In genomic region chr2:41434991-41435390, GRCh38 we compare ENCODE assay signal across 36 cellular contexts.
"Had no signal": no experiment of that assay in that cellular context is flagged by ENCODE, and none has a peak within 500 bp of the region (broad histone marks: within the 10 kb centered on the region; RNA-seq: fewer than 3 reads in every experiment).

No MANE protein-coding gene starts in this region.

- H3K27ac ChIP-seq: ascending aorta, cardiac muscle cell, VCaP had no signal

- H3K27me3 ChIP-seq: ascending aorta, cardiac muscle cell had no signal

- H3K36me3 ChIP-seq: ascending aorta, cardiac muscle cell had no signal

- H3K27ac Mint-ChIP-seq: activated B cell treated with CpG ODN at 0.5 μM for 24 hours; activated CD4-positive, alpha-beta memory T cell treated with anti-CD3 and anti-CD28 coated beads for 36 hours; activated CD4-positive, alpha-beta T cell treated with anti-CD3 and anti-CD28 coated beads, Interleukin-2, amount 10 ng/mL, durations not matched to agents 24 days and 14 days; activated CD8-positive, alpha-beta T cell treated with anti-CD3 and anti-CD28 coated beads for 36 hours; activated naive CD4-positive, alpha-beta T cell treated with anti-CD3 and anti-CD28 coated beads, Interleukin-2, amount 10 ng/mL, durations not matched to agents 7 days and 5 days; activated naive CD4-positive, alpha-beta T cell treated with anti-CD3 and anti-CD28 coated beads, Interleukin-2, amount 50 U/mL, for 24 hours; activated naive CD8-positive, alpha-beta T cell; activated naive CD8-positive, alpha-beta T cell treated with anti-CD3 and anti-CD28 coated beads, Interleukin-2, amount 10 ng/mL, durations not matched to agents 7 days and 5 days; activated naive CD8-positive, alpha-beta T cell treated with anti-CD3 and anti-CD28 coated beads, Interleukin-2, amount 50 U/mL, for 24 hours; activated T-cell treated with anti-CD3 and anti-CD28 coated beads, Interleukin-2, amount 50 U/mL, for 72 hours; activated T-helper 1 cell treated with anti-CD3 and anti-CD28 coated beads, Interleukin-12 subunit alpha, Interleukin-12 subunit beta, Interleukin-2, Interleukin-4 antibody, amounts not matched to agents 30 ng/mL and 10 ng/mL and 1 ng/mL, durations not matched to agents 14 hours and 24 hours and 36 hours; activated T-helper 17 cell treated with anti-CD3 and anti-CD28 coated beads, Interleukin-2, amount 50 U/mL, for 72 hours; brain; T-helper 1 cell treated with Interleukin-12 subunit alpha and Interleukin-12 subunit beta and Interleukin-4 antibody, amounts not matched to agents 30 μg/mL and 1 μg/mL, for 36 hours; T-helper 2 cell treated with Interferon-gamma antibody and Interleukin-4, amounts not matched to agents 5 μg/mL and 100 μg/mL, for 36 hours had no signal

- H3K27me3 Mint-ChIP-seq: activated B cell treated with CpG ODN at 0.5 μM for 24 hours; activated CD4-positive, alpha-beta memory T cell treated with anti-CD3 and anti-CD28 coated beads for 36 hours; activated CD4-positive, alpha-beta T cell treated with anti-CD3 and anti-CD28 coated beads, Interleukin-2, amount 10 ng/mL, durations not matched to agents 24 days and 14 days; activated CD8-positive, alpha-beta T cell treated with anti-CD3 and anti-CD28 coated beads for 36 hours; activated naive CD4-positive, alpha-beta T cell treated with anti-CD3 and anti-CD28 coated beads, Interleukin-2, amount 10 ng/mL, durations not matched to agents 7 days and 5 days; activated naive CD4-positive, alpha-beta T cell treated with anti-CD3 and anti-CD28 coated beads, Interleukin-2, amount 50 U/mL, for 24 hours; activated naive CD8-positive, alpha-beta T cell; activated naive CD8-positive, alpha-beta T cell treated with anti-CD3 and anti-CD28 coated beads, Interleukin-2, amount 10 ng/mL, durations not matched to agents 7 days and 5 days; activated naive CD8-positive, alpha-beta T cell treated with anti-CD3 and anti-CD28 coated beads, Interleukin-2, amount 50 U/mL, for 24 hours; activated T-helper 17 cell treated with anti-CD3 and anti-CD28 coated beads, Interleukin-2, amount 50 U/mL, for 72 hours; brain; central memory CD8-positive, alpha-beta T cell had no signal

- H3K4me3 ChIP-seq: ascending aorta, cardiac muscle cell had no signal

- H3K4me1 ChIP-seq: ascending aorta had no signal

- H3K4me1 Mint-ChIP-seq: activated B cell treated with CpG ODN at 0.5 μM for 24 hours; activated CD4-positive, alpha-beta T cell treated with anti-CD3 and anti-CD28 coated beads, Interleukin-2, amount 10 ng/mL, durations not matched to agents 24 days and 14 days; activated naive CD4-positive, alpha-beta T cell treated with anti-CD3 and anti-CD28 coated beads, Interleukin-2, amount 10 ng/mL, durations not matched to agents 7 days and 5 days; activated naive CD4-positive, alpha-beta T cell treated with anti-CD3 and anti-CD28 coated beads, Interleukin-2, amount 50 U/mL, for 24 hours; activated naive CD8-positive, alpha-beta T cell treated with anti-CD3 and anti-CD28 coated beads, Interleukin-2, amount 10 ng/mL, durations not matched to agents 7 days and 5 days; activated naive CD8-positive, alpha-beta T cell treated with anti-CD3 and anti-CD28 coated beads, Interleukin-2, amount 50 U/mL, for 24 hours; activated T-helper 17 cell treated with anti-CD3 and anti-CD28 coated beads, Interleukin-2, amount 50 U/mL, for 72 hours; central memory CD8-positive, alpha-beta T cell had no signal

- H3K36me3 Mint-ChIP-seq: activated CD4-positive, alpha-beta memory T cell treated with anti-CD3 and anti-CD28 coated beads for 36 hours; activated naive CD4-positive, alpha-beta T cell treated with anti-CD3 and anti-CD28 coated beads, Interleukin-2, amount 10 ng/mL, durations not matched to agents 7 days and 5 days; activated naive CD4-positive, alpha-beta T cell treated with anti-CD3 and anti-CD28 coated beads, Interleukin-2, amount 50 U/mL, for 24 hours; activated naive CD8-positive, alpha-beta T cell; activated naive CD8-positive, alpha-beta T cell treated with anti-CD3 and anti-CD28 coated beads, Interleukin-2, amount 10 ng/mL, durations not matched to agents 7 days and 5 days; brain had no signal

- DNase-seq: activated B cell treated with CpG ODN at 0.5 μM for 24 hours; activated CD4-positive, alpha-beta memory T cell treated with anti-CD3 and anti-CD28 coated beads for 36 hours; activated CD4-positive, alpha-beta T cell treated with anti-CD3 and anti-CD28 coated beads for 4 hours; activated CD4-positive, alpha-beta T cell treated with anti-CD3 and anti-CD28 coated beads, Interleukin-2, amount 10 ng/mL, durations not matched to agents 24 days and 14 days; activated CD4-positive, alpha-beta T cell treated with anti-CD3 and anti-CD28 coated beads, Interleukin-2, amount 50 U/mL, for 1 hour; activated CD4-positive, alpha-beta T cell treated with anti-CD3 and anti-CD28 coated beads, Interleukin-2, amount 50 U/mL, for 4 hours; activated CD4-positive, CD25-positive, alpha-beta regulatory T cell treated with anti-CD3 and anti-CD28 coated beads, Interleukin-2, amount 50 U/mL, for 72 hours; activated CD8-positive, alpha-beta memory T cell treated with anti-CD3 and anti-CD28 coated beads, Interleukin-2, amount 50 U/mL, for 4 hours; activated CD8-positive, alpha-beta T cell treated with anti-CD3 and anti-CD28 coated beads for 36 hours; activated effector memory CD4-positive, alpha-beta T cell treated with Interleukin-2 at 50 U/mL for 16 hours; activated gamma-delta T cell; activated naive CD4-positive, alpha-beta T cell treated with anti-CD3 and anti-CD28 coated beads, Interleukin-2, amount 10 ng/mL, durations not matched to agents 7 days and 5 days; activated naive CD4-positive, alpha-beta T cell treated with Interleukin-2 at 50 U/mL for 16 hours; activated naive CD8-positive, alpha-beta T cell treated with anti-CD3 and anti-CD28 coated beads, Interleukin-2, amount 10 ng/mL, durations not matched to agents 7 days and 5 days; activated naive CD8-positive, alpha-beta T cell treated with anti-CD3 and anti-CD28 coated beads, Interleukin-2, amount 50 U/mL, for 24 hours; activated T-cell treated with anti-CD3 and anti-CD28 coated beads for 4 hours; activated T-cell treated with anti-CD3 and anti-CD28 coated beads, Interleukin-2, amount 50 U/mL, for 1 hour; activated T-cell treated with anti-CD3 and anti-CD28 coated beads, Interleukin-2, amount 50 U/mL, for 4 hours; activated T-cell treated with anti-CD3 and anti-CD28 coated beads, Interleukin-2, amount 50 U/mL, for 72 hours; amygdala; anterior cingulate cortex; caudate nucleus; T-helper 1 cell; T-helper 2 cell; T-helper 9 cell had no signal

- H3K4me3 Mint-ChIP-seq: activated B cell treated with CpG ODN at 0.5 μM for 24 hours; activated CD4-positive, alpha-beta memory T cell treated with anti-CD3 and anti-CD28 coated beads for 36 hours; activated CD4-positive, alpha-beta T cell treated with anti-CD3 and anti-CD28 coated beads, Interleukin-2, amount 10 ng/mL, durations not matched to agents 24 days and 14 days; activated CD8-positive, alpha-beta T cell treated with anti-CD3 and anti-CD28 coated beads for 36 hours; activated naive CD4-positive, alpha-beta T cell treated with anti-CD3 and anti-CD28 coated beads, Interleukin-2, amount 10 ng/mL, durations not matched to agents 7 days and 5 days; activated naive CD4-positive, alpha-beta T cell treated with anti-CD3 and anti-CD28 coated beads, Interleukin-2, amount 50 U/mL, for 24 hours; activated naive CD8-positive, alpha-beta T cell; activated naive CD8-positive, alpha-beta T cell treated with anti-CD3 and anti-CD28 coated beads, Interleukin-2, amount 10 ng/mL, durations not matched to agents 7 days and 5 days; activated naive CD8-positive, alpha-beta T cell treated with anti-CD3 and anti-CD28 coated beads, Interleukin-2, amount 50 U/mL, for 24 hours; activated T-cell treated with anti-CD3 and anti-CD28 coated beads, Interleukin-2, amount 50 U/mL, for 4 hours; activated T-cell treated with anti-CD3 and anti-CD28 coated beads, Interleukin-2, amount 50 U/mL, for 72 hours; activated T-helper 1 cell treated with anti-CD3 and anti-CD28 coated beads, Interleukin-12 subunit alpha, Interleukin-12 subunit beta, Interleukin-2, Interleukin-4 antibody, amounts not matched to agents 30 ng/mL and 10 ng/mL and 1 ng/mL, durations not matched to agents 14 hours and 24 hours and 36 hours; activated T-helper 17 cell treated with anti-CD3 and anti-CD28 coated beads, Interleukin-2, amount 50 U/mL, for 72 hours; brain; central memory CD8-positive, alpha-beta T cell; T-helper 1 cell treated with Interleukin-12 subunit alpha and Interleukin-12 subunit beta and Interleukin-4 antibody, amounts not matched to agents 30 μg/mL and 1 μg/mL, for 36 hours; T-helper 2 cell treated with Interferon-gamma antibody and Interleukin-4, amounts not matched to agents 5 μg/mL and 100 μg/mL, for 36 hours had no signal

- H3K9me3 Mint-ChIP-seq: activated CD4-positive, alpha-beta T cell treated with anti-CD3 and anti-CD28 coated beads, Interleukin-2, amount 10 ng/mL, durations not matched to agents 24 days and 14 days; activated CD8-positive, alpha-beta T cell treated with anti-CD3 and anti-CD28 coated beads for 36 hours; activated naive CD8-positive, alpha-beta T cell treated with anti-CD3 and anti-CD28 coated beads, Interleukin-2, amount 10 ng/mL, durations not matched to agents 7 days and 5 days; activated T-cell treated with anti-CD3 and anti-CD28 coated beads, Interleukin-2, amount 50 U/mL, for 4 hours; activated T-helper 1 cell treated with anti-CD3 and anti-CD28 coated beads, Interleukin-12 subunit alpha, Interleukin-12 subunit beta, Interleukin-2, Interleukin-4 antibody, amounts not matched to agents 30 ng/mL and 10 ng/mL and 1 ng/mL, durations not matched to agents 14 hours and 24 hours and 36 hours; activated T-helper 17 cell treated with anti-CD3 and anti-CD28 coated beads, Interleukin-2, amount 50 U/mL, for 72 hours; T-helper 1 cell treated with Interleukin-12 subunit alpha and Interleukin-12 subunit beta and Interleukin-4 antibody, amounts not matched to agents 30 μg/mL and 1 μg/mL, for 36 hours; T-helper 2 cell treated with Interferon-gamma antibody and Interleukin-4, amounts not matched to agents 5 μg/mL and 100 μg/mL, for 36 hours had no signal

- H3K9me3 ChIP-seq: ascending aorta had no signal
